ENCODE assay signal across 17 cellular contexts in the genomic region with DNA sequence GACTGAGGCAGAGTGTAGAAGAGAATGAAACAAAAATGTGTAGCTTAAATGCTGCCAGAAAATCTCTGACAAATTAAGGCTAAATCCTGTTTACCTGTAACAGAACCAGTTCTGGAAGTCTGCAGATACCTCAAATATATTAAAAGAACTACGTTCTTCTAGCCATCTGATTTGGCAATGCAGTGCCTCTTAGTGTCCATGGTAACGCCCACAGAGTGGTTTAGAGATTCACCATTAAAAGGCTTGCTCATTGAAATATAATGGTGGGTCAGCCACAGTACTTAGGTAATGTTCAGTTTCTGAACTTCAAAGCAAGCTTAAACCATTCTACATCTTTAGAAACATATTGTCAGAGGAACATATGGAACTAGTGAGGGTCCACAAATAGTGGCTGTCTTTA. TPM values are rescaled to one million over a fixed set of nuclear protein-coding genes. Genes with fewer than 3 reads are reported as not detected.
A peak's percentile ranks its signal among the peaks of the same experiment; 100 is the strongest.
DNase-seq lines count a peak whose midpoint lies in the region; TF ChIP-seq lines count a peak whose summit lies in the region.
"Had no signal": no experiment of that assay in that cellular context is flagged by ENCODE, and none has a peak within 500 bp of the region (broad histone marks: within the 10 kb centered on the region; RNA-seq: fewer than 3 reads in every experiment).

No MANE protein-coding gene starts in this region.

- intact Hi-C loops in activated T-helper 1 cell treated with anti-CD3 and anti-CD28 coated beads, Interleukin-12 subunit alpha, Interleukin-12 subunit beta, Interleukin-2, Interleukin-4 antibody, amounts not matched to agents 30 ng/mL and 10 ng/mL and 1 ng/mL, durations not matched to agents 14 hours and 24 hours and 36 hours (cut with micrococcal nuclease) = no loop called here

- H3K9me3 Mint-ChIP-seq in chondrocyte (ENCODE audit: low read depth) = no peaks in the 10 kb centered on the region
- no peaks in the 10 kb centered on the region for H3K9me3 Mint-ChIP-seq in activated T-helper 1 cell treated with anti-CD3 and anti-CD28 coated beads, Interleukin-12 subunit alpha, Interleukin-12 subunit beta, Interleukin-2, Interleukin-4 antibody, amounts not matched to agents 30 ng/mL and 10 ng/mL and 1 ng/mL, durations not matched to agents 14 hours and 24 hours and 36 hours
- H3K9me3 Mint-ChIP-seq: HFFc6, T-cell had no signal

- H3K27ac Mint-ChIP-seq in chondrocyte (ENCODE audit: unreplicated experiment) = no peak overlapping the region
- no peak overlapping the region for H3K27ac Mint-ChIP-seq in activated T-helper 1 cell treated with anti-CD3 and anti-CD28 coated beads, Interleukin-12 subunit alpha, Interleukin-12 subunit beta, Interleukin-2, Interleukin-4 antibody, amounts not matched to agents 30 ng/mL and 10 ng/mL and 1 ng/mL, durations not matched to agents 14 hours and 24 hours and 36 hours
- H3K27ac Mint-ChIP-seq: HFFc6, T-cell had no signal

- H3K36me3 Mint-ChIP-seq in chondrocyte (ENCODE audit: low read depth) = no peaks in the 10 kb centered on the region
- no peaks in the 10 kb centered on the region for H3K36me3 Mint-ChIP-seq in activated T-helper 1 cell treated with anti-CD3 and anti-CD28 coated beads, Interleukin-12 subunit alpha, Interleukin-12 subunit beta, Interleukin-2, Interleukin-4 antibody, amounts not matched to agents 30 ng/mL and 10 ng/mL and 1 ng/mL, durations not matched to agents 14 hours and 24 hours and 36 hours (ENCODE audit: low read depth)
- H3K36me3 Mint-ChIP-seq: T-cell had no signal

- no peaks in the 10 kb centered on the region for H3K4me1 Mint-ChIP-seq in chondrocyte (ENCODE audit: low read depth)
- H3K4me1 Mint-ChIP-seq in activated T-helper 1 cell treated with anti-CD3 and anti-CD28 coated beads, Interleukin-12 subunit alpha, Interleukin-12 subunit beta, Interleukin-2, Interleukin-4 antibody, amounts not matched to agents 30 ng/mL and 10 ng/mL and 1 ng/mL, durations not matched to agents 14 hours and 24 hours and 36 hours (ENCODE audit: low read depth) = no peaks in the 10 kb centered on the region
- H3K4me1 Mint-ChIP-seq: T-cell had no signal

- H3K27me3 Mint-ChIP-seq in chondrocyte (ENCODE audit: low read depth) = peaks cover 17% of the 10 kb centered on the region
- H3K27me3 Mint-ChIP-seq in activated T-helper 1 cell treated with anti-CD3 and anti-CD28 coated beads, Interleukin-12 subunit alpha, Interleukin-12 subunit beta, Interleukin-2, Interleukin-4 antibody, amounts not matched to agents 30 ng/mL and 10 ng/mL and 1 ng/mL, durations not matched to agents 14 hours and 24 hours and 36 hours (ENCODE audit: insufficient read depth) = no peaks in the 10 kb centered on the region

- no peak for TF ChIP-seq CTCF in chondrocyte (IDR thresholded peaks at IDR 0.05)

- DNase-seq in NCI-H2227 (lab: John Stamatoyannopoulos, UW; ENCODE audit: unreplicated experiment) (peak; percentile 11), NCI-H2227 treated with DMSO at 0.1 percent for 48 hours (lab: John Stamatoyannopoulos, UW) (no peak), M059J (ENCODE audit: low read depth) (peak; percentile 72), OCI-M1 (lab: John Stamatoyannopoulos, UW) (peak; percentile 23), islet precursor cell (peak; percentile 58), chondrocyte (ENCODE audit: low spot score) (no peak), T1000 (lab: John Stamatoyannopoulos, UW) (no peak)
- DNase-seq in activated T-helper 1 cell treated with anti-CD3 and anti-CD28 coated beads, Interleukin-12 subunit alpha, Interleukin-12 subunit beta, Interleukin-2, Interleukin-4 antibody, amounts not matched to agents 30 ng/mL and 10 ng/mL and 1 ng/mL, durations not matched to agents 14 hours and 24 hours and 36 hours (ENCODE audit: low spot score) = no peak
- DNase-seq: Caco-2, DMS153, HFFc6, KBM-7, NCI-H1436, NCI-H2029, NCI-H524 treated with DMSO at 0.1 percent for 48 hours, T-cell had no signal

- H3K4me3 Mint-ChIP-seq in chondrocyte (ENCODE audit: unreplicated experiment) = no peak overlapping the region
- no peak overlapping the region for H3K4me3 Mint-ChIP-seq in activated T-helper 1 cell treated with anti-CD3 and anti-CD28 coated beads, Interleukin-12 subunit alpha, Interleukin-12 subunit beta, Interleukin-2, Interleukin-4 antibody, amounts not matched to agents 30 ng/mL and 10 ng/mL and 1 ng/mL, durations not matched to agents 14 hours and 24 hours and 36 hours
- H3K4me3 Mint-ChIP-seq: HFFc6, T-cell had no signal

RNA-seq across cellular contexts. Expression of gene LUZP4, which starts 23.2 kb away (rescaled TPM):
- total RNA-seq in M059J (2014; rRNA removed; shearing (Covaris generic)) = not detected in 2 replicates
- not detected in 3 replicates for total RNA-seq in chondrocyte
- not detected in 2 replicates for total RNA-seq in activated T-helper 1 cell treated with anti-CD3 and anti-CD28 coated beads, Interleukin-12 subunit alpha, Interleukin-12 subunit beta, Interleukin-2, Interleukin-4 antibody, amounts not matched to agents 30 ng/mL and 10 ng/mL and 1 ng/mL, durations not matched to agents 14 hours and 24 hours and 36 hours
- total RNA-seq: Caco-2, HFFc6, SJSA1, T-cell had no signal

RNA-seq across cellular contexts. Expression of gene LRCH2, which starts 32.4 kb away (rescaled TPM):
- 8.7 and 15.8 TPM in 2 replicates for total RNA-seq in M059J (2014; rRNA removed; shearing (Covaris generic))
- total RNA-seq in chondrocyte = 10.5 to 11.6 TPM (median 11.1 TPM) in 3 replicates
- not detected in 2 replicates for total RNA-seq in activated T-helper 1 cell treated with anti-CD3 and anti-CD28 coated beads, Interleukin-12 subunit alpha, Interleukin-12 subunit beta, Interleukin-2, Interleukin-4 antibody, amounts not matched to agents 30 ng/mL and 10 ng/mL and 1 ng/mL, durations not matched to agents 14 hours and 24 hours and 36 hours
- total RNA-seq: T-cell had no signal

Comparison
In these comparisons a context has a peak if more than half of its experiments do, and no peak if none do; other contexts are left out.
1. DNase-seq: peak in NCI-H2227 (single experiment), M059J (single experiment), OCI-M1 (single experiment) and islet precursor cell (single experiment); none in NCI-H2227 treated with DMSO at 0.1 percent for 48 hours (single experiment), chondrocyte (single experiment), activated T-helper 1 cell treated with anti-CD3 and anti-CD28 coated beads, Interleukin-12 subunit alpha, Interleukin-12 subunit beta, Interleukin-2, Interleukin-4 antibody, amounts not matched to agents 30 ng/mL and 10 ng/mL and 1 ng/mL, durations not matched to agents 14 hours and 24 hours and 36 hours (single experiment) and T1000 (single experiment).